15 cellular contexts compared by ENCODE assay signal in the genomic region with DNA sequence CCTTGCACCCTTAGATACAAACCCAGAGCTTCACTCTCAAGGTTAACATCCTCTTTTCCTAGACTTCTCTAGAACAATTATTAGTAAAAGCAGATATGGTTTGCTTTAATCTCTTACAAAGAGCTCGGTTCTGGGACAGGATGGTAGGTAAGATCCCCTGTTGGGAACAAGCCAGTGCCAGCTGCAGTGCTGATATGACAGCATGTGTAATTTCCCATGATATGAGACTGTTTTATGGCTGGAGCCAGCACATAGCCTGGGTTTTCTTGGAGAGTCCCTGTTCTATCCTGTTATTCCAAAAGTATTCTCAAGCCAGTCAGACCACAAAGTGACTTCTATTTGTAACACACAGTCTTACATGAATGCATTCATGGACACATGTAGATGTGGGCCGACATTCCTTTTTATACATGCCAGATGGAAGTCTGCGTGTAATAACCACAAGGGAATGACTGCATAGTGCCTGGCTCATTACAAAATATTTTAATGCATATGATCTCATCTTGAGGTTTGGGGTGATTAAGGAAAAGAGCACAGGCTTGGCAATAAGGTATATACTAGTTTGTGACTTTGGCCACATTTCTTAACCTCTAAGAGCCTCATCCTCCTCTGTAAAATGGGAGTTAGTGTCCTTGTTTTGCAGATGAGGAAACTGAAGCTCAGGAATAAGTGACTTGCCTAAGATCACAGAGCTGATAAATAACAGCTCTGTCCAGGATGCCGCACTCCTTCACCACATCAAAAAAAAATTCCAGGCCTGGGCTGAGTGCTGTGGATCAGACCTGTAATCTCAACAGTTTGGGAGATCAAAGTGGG. TPM values are rescaled to one million over a fixed set of nuclear protein-coding genes. Genes with fewer than 3 reads are reported as not detected.
A peak's percentile ranks its signal among the peaks of the same experiment; 100 is the strongest.
DNase-seq lines count a peak whose midpoint lies in the region; ATAC-seq and TF ChIP-seq lines count a peak whose summit lies in the region.
"Had no signal": no experiment of that assay in that cellular context is flagged by ENCODE, and none has a peak within 500 bp of the region (broad histone marks: within the 10 kb centered on the region; RNA-seq: fewer than 3 reads in every experiment).

No MANE protein-coding gene starts in this region.

- 7% methylated on average over 4 of the region's 4 CpGs for WGBS in smooth muscle cell (ENCODE audit: low lambda C conversion rate)

- no peaks in the 10 kb centered on the region for H3K36me3 ChIP-seq in smooth muscle cell (ENCODE audit: low read depth)
- H3K36me3 ChIP-seq: esophagus squamous epithelium had no signal

- peak; percentile 96 for DNase-seq in H4 (ENCODE audit: low spot score)
- peak; percentile 83 for DNase-seq in SW480 (ENCODE audit: low spot score)
- peak; percentile 98 for DNase-seq in fibroblast of the aortic adventitia (ENCODE audit: low read depth)
- DNase-seq in smooth muscle cell (lab: John Stamatoyannopoulos, UW; ENCODE audit: unreplicated experiment): no peak
- DNase-seq in stimulated activated CD4-positive, alpha-beta T cell treated with anti-CD3 and anti-CD28 coated beads, Interleukin-4, amount 100 ng/mL, for 24 hours: no peak
- no peak for DNase-seq in NCI-H526 (lab: John Stamatoyannopoulos, UW)
- DNase-seq: activated CD4-positive, alpha-beta T cell treated with anti-CD3 and anti-CD28 coated beads, Interleukin-2, amount 50 U/mL, for 4 hours; activated naive CD4-positive, alpha-beta T cell treated with anti-CD3 and anti-CD28 coated beads, Interleukin-2, amount 50 U/mL, for 16 hours; DND-41; esophagus squamous epithelium; NCI-H2029 had no signal

- TF ChIP-seq CTCF in fibroblast of the aortic adventitia (IDR thresholded peaks at IDR 0.05; ENCODE audit: insufficient read depth, low read length) (no peak), smooth muscle cell (IDR thresholded peaks at IDR 0.05; ENCODE audit: borderline replicate concordance, insufficient read depth, poor library complexity, severe bottlenecking) (no peak)

- H3K9me3 ChIP-seq in smooth muscle cell (replicated peaks; ENCODE audit: low read depth): no peaks in the 10 kb centered on the region
- H3K9me3 ChIP-seq: esophagus squamous epithelium had no signal

- no peak overlapping the region for H3K4me3 ChIP-seq in fibroblast of the aortic adventitia (ENCODE audit: low read depth, low read length)
- no peak overlapping the region for H3K4me3 ChIP-seq in smooth muscle cell
- H3K4me3 ChIP-seq: esophagus squamous epithelium had no signal

- H3K9ac ChIP-seq in smooth muscle cell (ENCODE audit: low read depth): peak overlapping the region; percentile 54

- H3K79me2 ChIP-seq in smooth muscle cell (ENCODE audit: low read depth): peaks cover 49% of the 10 kb centered on the region

- no peak overlapping the region for H2AFZ ChIP-seq in smooth muscle cell (ENCODE audit: low read depth)

- peak overlapping the region; percentile 52 for H3K4me2 ChIP-seq in smooth muscle cell

- peaks cover 9% of the 10 kb centered on the region for H3K4me1 ChIP-seq in smooth muscle cell (ENCODE audit: low read depth)

- ATAC-seq in HG02763 (IDR thresholded peaks at IDR 0.05; ENCODE audit: unreplicated experiment) (no peak), GM18909 (IDR thresholded peaks at IDR 0.05; ENCODE audit: poor library complexity, unreplicated experiment) (no peak)
- ATAC-seq: stimulated activated memory B cell treated with anti-CD40 and anti-IgM and Interleukin-4, amounts not matched to agents 10 μg/mL and 1 μg/mL and 100 μg/mL, for 72 hours had no signal

- H3K27ac ChIP-seq in smooth muscle cell (ENCODE audit: low read depth): peak overlapping the region; percentile 94

- H3F3A ChIP-seq in smooth muscle cell (ENCODE audit: low read depth): peaks cover 32% of the 10 kb centered on the region

- H3K27me3 ChIP-seq in smooth muscle cell (ENCODE audit: low read depth): no peaks in the 10 kb centered on the region
- H3K27me3 ChIP-seq: esophagus squamous epithelium had no signal

- H4K20me1 ChIP-seq in smooth muscle cell (ENCODE audit: low read depth): no peaks in the 10 kb centered on the region

RNA-seq across cellular contexts. Expression of a gene that starts 21.8 kb away (rescaled TPM):
- total RNA-seq in H4 (2014; rRNA removed; shearing (Covaris generic)): 13.6 and 25.2 TPM in 2 replicates
- total RNA-seq in fibroblast of the aortic adventitia (ENCODE audit: low replicate concordance) (187 and 235 TPM in 2 replicates), smooth muscle cell (163 and 176 TPM in 2 replicates)
- polyA plus RNA-seq in smooth muscle cell: 62.0 and 74.0 TPM in 2 replicates
- total RNA-seq: HT-29 had no signal

Comparison
In these comparisons a context has a peak if more than half of its experiments do, and no peak if none do; other contexts are left out.
1. DNase-seq: peak in H4 (single experiment), SW480 (single experiment) and fibroblast of the aortic adventitia (single experiment); none in smooth muscle cell (single experiment), stimulated activated CD4-positive, alpha-beta T cell treated with anti-CD3 and anti-CD28 coated beads, Interleukin-4, amount 100 ng/mL, for 24 hours (single experiment) and NCI-H526 (0 of 2).